Comparison of ENCODE assay signal across 9 cellular contexts in genomic region chr1:62271932-62272728, GRCh38. TPM values are rescaled to one million over a fixed set of nuclear protein-coding genes. Genes with fewer than 3 reads are reported as not detected.
DNase-seq lines count a peak whose midpoint lies in the region; ATAC-seq and TF ChIP-seq lines count a peak whose summit lies in the region.
"Had no signal": no experiment of that assay in that cellular context is flagged by ENCODE, and none has a peak within 500 bp of the region (broad histone marks: within the 10 kb centered on the region; RNA-seq: fewer than 3 reads in every experiment).

No MANE protein-coding gene starts in this region.

- ATAC-seq in GM19043 (IDR thresholded peaks at IDR 0.05; ENCODE audit: low read depth, unreplicated experiment): peak; percentile 93
- ATAC-seq in HG03108 (IDR thresholded peaks at IDR 0.05; ENCODE audit: unreplicated experiment): peak; percentile 96

- CTCF ChIA-PET in MCF 10A (lab: Yijun Ruan, JAX): interaction anchor here (0.6 kb wide), 2 partner anchors 188 to 222 kb away, joined by 3 read pairs; no protein-coding TSS in a partner anchor

- no peaks in the 10 kb centered on the region for H3K27me3 Mint-ChIP-seq in T-helper 2 cell treated with Interferon-gamma antibody and Interleukin-4, amounts not matched to agents 5 μg/mL and 100 μg/mL, for 36 hours (ENCODE audit: low read depth)
- H3K27me3 Mint-ChIP-seq in type B pancreatic cell (peaks cover 3% of the 10 kb centered on the region), MCF 10A (ENCODE audit: insufficient read depth, unreplicated experiment) (no peaks in the 10 kb centered on the region)

- no peaks in the 10 kb centered on the region for H3K9me3 ChIP-seq in BE2C

- no peaks in the 10 kb centered on the region for H3K36me3 ChIP-seq in BE2C
- H3K36me3 ChIP-seq: cardiac muscle cell had no signal

- peak overlapping the region; percentile 91 for H3K27ac Mint-ChIP-seq in T-helper 2 cell treated with Interferon-gamma antibody and Interleukin-4, amounts not matched to agents 5 μg/mL and 100 μg/mL, for 36 hours
- H3K27ac Mint-ChIP-seq in type B pancreatic cell: peak overlapping the region; percentile 24
- H3K27ac Mint-ChIP-seq in MCF 10A (ENCODE audit: low read depth, unreplicated experiment): no peak overlapping the region

- H3K4me3 Mint-ChIP-seq in T-helper 2 cell treated with Interferon-gamma antibody and Interleukin-4, amounts not matched to agents 5 μg/mL and 100 μg/mL, for 36 hours: peak overlapping the region; percentile 50
- peak overlapping the region; percentile 64 for H3K4me3 Mint-ChIP-seq in type B pancreatic cell
- H3K4me3 Mint-ChIP-seq in MCF 10A (ENCODE audit: unreplicated experiment): no peak overlapping the region

- H3K4me1 ChIP-seq in BE2C: peaks cover 15% of the 10 kb centered on the region

- no peaks in the 10 kb centered on the region for H3K36me3 Mint-ChIP-seq in T-helper 2 cell treated with Interferon-gamma antibody and Interleukin-4, amounts not matched to agents 5 μg/mL and 100 μg/mL, for 36 hours (ENCODE audit: low read depth)
- H3K36me3 Mint-ChIP-seq in type B pancreatic cell (peaks cover 20% of the 10 kb centered on the region), MCF 10A (ENCODE audit: insufficient read depth, unreplicated experiment) (no peaks in the 10 kb centered on the region)

- H3K4me3 ChIP-seq in BE2C (ENCODE audit: low read depth, low read length): no peak overlapping the region
- H3K4me3 ChIP-seq: cardiac muscle cell had no signal

- TF ChIP-seq CTCF in BE2C (IDR thresholded peaks at IDR 0.05; ENCODE audit: low read depth, low read length): peak; percentile 38
- TF ChIP-seq CTCF in type B pancreatic cell (conservative IDR thresholded peaks at IDR 0.05): peak; percentile 57
- TF ChIP-seq CTCF in MCF 10A (IDR thresholded peaks at IDR 0.05; ENCODE audit: unreplicated experiment): no peak

- POLR2A ChIA-PET in MCF 10A (lab: Yijun Ruan, JAX): interaction anchor here (1.1 kb wide), 1 partner anchor 14 kb away, joined by 3 read pairs; no protein-coding TSS in a partner anchor

- H3K27me3 ChIP-seq in BE2C: no peaks in the 10 kb centered on the region
- H3K27me3 ChIP-seq: cardiac muscle cell had no signal

- H3K4me1 Mint-ChIP-seq in T-helper 2 cell treated with Interferon-gamma antibody and Interleukin-4, amounts not matched to agents 5 μg/mL and 100 μg/mL, for 36 hours (ENCODE audit: low read depth): peaks cover 18% of the 10 kb centered on the region
- H3K4me1 Mint-ChIP-seq in type B pancreatic cell (ENCODE audit: unreplicated experiment): peaks cover 40% of the 10 kb centered on the region
- H3K4me1 Mint-ChIP-seq in MCF 10A (ENCODE audit: insufficient read depth, unreplicated experiment): no peaks in the 10 kb centered on the region

- DNase-seq in BE2C (peak; percentile 40), type B pancreatic cell (ENCODE audit: extremely low spot score, unreplicated experiment) (no peak), NCI-H82 (lab: John Stamatoyannopoulos, UW) (no peak), MCF 10A (ENCODE audit: unreplicated experiment) (no peak)
- DNase-seq in T-helper 2 cell treated with Interferon-gamma antibody and Interleukin-4, amounts not matched to agents 5 μg/mL and 100 μg/mL, for 36 hours (ENCODE audit: low spot score): peak; percentile 32
- DNase-seq in effector CD4-positive, alpha-beta T cell: peak; percentile 3

- no TSS peak for BruUV-seq in MCF 10A (replicated peaks; lab: Mats Ljungman, UMichigan)

- H3K9me3 Mint-ChIP-seq in T-helper 2 cell treated with Interferon-gamma antibody and Interleukin-4, amounts not matched to agents 5 μg/mL and 100 μg/mL, for 36 hours: no peaks in the 10 kb centered on the region
- H3K9me3 Mint-ChIP-seq in type B pancreatic cell: peaks cover 3% of the 10 kb centered on the region
- no peaks in the 10 kb centered on the region for H3K9me3 Mint-ChIP-seq in MCF 10A (ENCODE audit: unreplicated experiment)

- intact Hi-C loops in MCF 10A (cut with micrococcal nuclease): no loop called here

RNA-seq across cellular contexts. Expression of gene KANK4, which starts 47.1 kb away (rescaled TPM):
- polyA plus RNA-seq in BE2C (2012; ENCODE audit: insufficient read depth, insufficient read length, low read depth): 0.14 TPM
- total RNA-seq in type B pancreatic cell (ENCODE audit: low replicate concordance) (5.9 and 11.3 TPM in 2 replicates), MCF 10A (2022) (0.20 and 0.51 TPM in 2 replicates)

Comparison
In these comparisons a context has a peak if more than half of its experiments do, and no peak if none do; other contexts are left out.
1. DNase-seq: peak in BE2C (single experiment), T-helper 2 cell treated with Interferon-gamma antibody and Interleukin-4, amounts not matched to agents 5 μg/mL and 100 μg/mL, for 36 hours (single experiment) and effector CD4-positive, alpha-beta T cell (single experiment); none in type B pancreatic cell (single experiment), NCI-H82 (single experiment) and MCF 10A (single experiment).